1 cellular context compared by ENCODE assay signal in the genomic region with DNA sequence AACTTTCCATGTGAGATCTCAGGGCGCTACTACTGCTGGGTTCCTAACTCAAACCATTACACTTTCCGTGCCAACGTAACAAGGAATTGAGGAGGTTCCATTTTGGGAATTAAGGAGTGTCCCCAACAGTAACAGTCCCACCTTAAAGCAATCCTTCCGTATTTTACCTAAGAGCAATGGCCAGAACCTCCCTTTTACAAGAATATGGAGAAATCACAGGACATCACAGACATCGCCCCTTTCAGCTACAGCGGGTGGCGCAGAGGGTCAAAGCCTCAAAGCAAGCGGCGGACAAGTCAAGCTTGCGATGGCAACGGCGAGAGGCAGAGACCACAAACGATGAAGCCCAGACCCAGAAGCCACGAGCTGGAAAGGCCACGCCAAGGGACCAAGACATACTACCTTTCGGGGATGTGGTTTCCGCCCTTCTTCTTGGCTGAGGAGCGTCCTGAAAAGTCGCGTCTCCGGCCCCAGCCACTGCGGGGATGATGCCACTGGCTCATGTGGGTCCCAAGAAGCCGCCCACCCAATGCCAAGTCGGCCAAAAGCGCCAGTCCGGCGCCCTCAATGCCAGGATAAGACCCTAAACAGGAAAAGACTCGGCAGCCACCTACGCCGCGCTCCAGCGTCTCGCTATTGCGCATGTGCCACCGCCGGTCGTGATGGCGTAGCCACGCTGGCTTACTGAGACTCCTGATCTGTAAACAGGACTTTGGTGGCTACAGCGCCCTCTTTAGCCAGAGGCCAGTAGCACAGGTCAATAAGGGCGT.
TF ChIP-seq lines count a peak whose summit lies in the region.

DUSP11 (minus strand) TSS at position 632 of the 770 bp plus-strand sequence; CDS start at position 503, 129 bp downstream.

TF ChIP-seq in HepG2, 621 proteins besides CTCF, POLR2A, EP300 and RAD21 (continued from another document and continues in another):
- TF ChIP-seq GLI4 (CRISPR knock-in tag; IDR thresholded peaks at IDR 0.05; ENCODE audit: borderline replicate concordance): peak; percentile 95; the same call in 1 of the 2 replicates
- TF ChIP-seq GATAD2A (CRISPR knock-in tag; IDR thresholded peaks at IDR 0.05): peak; percentile 81
- TF ChIP-seq POGZ (CRISPR knock-in tag; IDR thresholded peaks at IDR 0.05): peak; percentile 98
- peak; percentile 82 for TF ChIP-seq FOXP1 (IDR thresholded peaks at IDR 0.05)
- TF ChIP-seq FOXP1 (CRISPR knock-in tag; IDR thresholded peaks at IDR 0.05): peak; percentile 90
- no peak for TF ChIP-seq ZSCAN29 (CRISPR knock-in tag; conservative IDR thresholded peaks at IDR 0.05)
- TF ChIP-seq ATF7-NPFF (CRISPR knock-in tag; IDR thresholded peaks at IDR 0.05; ENCODE audit: low read depth): peak; percentile 77; the same call in 1 of the 2 replicates
- TF ChIP-seq ZSCAN31 (CRISPR knock-in tag; IDR thresholded peaks at IDR 0.05; ENCODE audit: low read depth): peak; percentile 37; the same call in 1 of the 2 replicates
- TF ChIP-seq, protein P1, sequence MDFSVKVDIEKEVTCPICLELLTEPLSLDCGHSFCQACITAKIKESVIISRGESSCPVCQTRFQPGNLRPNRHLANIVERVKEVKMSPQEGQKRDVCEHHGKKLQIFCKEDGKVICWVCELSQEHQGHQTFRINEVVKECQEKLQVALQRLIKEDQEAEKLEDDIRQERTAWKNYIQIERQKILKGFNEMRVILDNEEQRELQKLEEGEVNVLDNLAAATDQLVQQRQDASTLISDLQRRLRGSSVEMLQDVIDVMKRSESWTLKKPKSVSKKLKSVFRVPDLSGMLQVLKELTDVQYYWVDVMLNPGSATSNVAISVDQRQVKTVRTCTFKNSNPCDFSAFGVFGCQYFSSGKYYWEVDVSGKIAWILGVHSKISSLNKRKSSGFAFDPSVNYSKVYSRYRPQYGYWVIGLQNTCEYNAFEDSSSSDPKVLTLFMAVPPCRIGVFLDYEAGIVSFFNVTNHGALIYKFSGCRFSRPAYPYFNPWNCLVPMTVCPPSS (IDR thresholded peaks at IDR 0.05): no peak
- no peak for TF ChIP-seq TEF (CRISPR knock-in tag; IDR thresholded peaks at IDR 0.05)
- TF ChIP-seq ZMYM4 (CRISPR knock-in tag; IDR thresholded peaks at IDR 0.05): peak; percentile 98
- TF ChIP-seq ZNF44 (CRISPR knock-in tag; IDR thresholded peaks at IDR 0.05): peak; percentile 31; the same call in 1 of the 2 replicates
- peak; percentile 66; the same call in 1 of the 2 replicates for TF ChIP-seq HBP1 (CRISPR knock-in tag; IDR thresholded peaks at IDR 0.05; ENCODE audit: low read depth)
- TF ChIP-seq ISX (CRISPR knock-in tag; conservative IDR thresholded peaks at IDR 0.05): no peak
- TF ChIP-seq NRL (CRISPR knock-in tag; IDR thresholded peaks at IDR 0.05; ENCODE audit: borderline replicate concordance): peak; percentile 87; the same call in 1 of the 2 replicates
- TF ChIP-seq TFE3 (CRISPR knock-in tag; IDR thresholded peaks at IDR 0.05): peak; percentile 58; the same call in 1 of the 2 replicates
- TF ChIP-seq, protein P2, sequence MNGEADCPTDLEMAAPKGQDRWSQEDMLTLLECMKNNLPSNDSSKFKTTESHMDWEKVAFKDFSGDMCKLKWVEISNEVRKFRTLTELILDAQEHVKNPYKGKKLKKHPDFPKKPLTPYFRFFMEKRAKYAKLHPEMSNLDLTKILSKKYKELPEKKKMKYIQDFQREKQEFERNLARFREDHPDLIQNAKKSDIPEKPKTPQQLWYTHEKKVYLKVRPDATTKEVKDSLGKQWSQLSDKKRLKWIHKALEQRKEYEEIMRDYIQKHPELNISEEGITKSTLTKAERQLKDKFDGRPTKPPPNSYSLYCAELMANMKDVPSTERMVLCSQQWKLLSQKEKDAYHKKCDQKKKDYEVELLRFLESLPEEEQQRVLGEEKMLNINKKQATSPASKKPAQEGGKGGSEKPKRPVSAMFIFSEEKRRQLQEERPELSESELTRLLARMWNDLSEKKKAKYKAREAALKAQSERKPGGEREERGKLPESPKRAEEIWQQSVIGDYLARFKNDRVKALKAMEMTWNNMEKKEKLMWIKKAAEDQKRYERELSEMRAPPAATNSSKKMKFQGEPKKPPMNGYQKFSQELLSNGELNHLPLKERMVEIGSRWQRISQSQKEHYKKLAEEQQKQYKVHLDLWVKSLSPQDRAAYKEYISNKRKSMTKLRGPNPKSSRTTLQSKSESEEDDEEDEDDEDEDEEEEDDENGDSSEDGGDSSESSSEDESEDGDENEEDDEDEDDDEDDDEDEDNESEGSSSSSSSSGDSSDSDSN (CRISPR knock-in tag; IDR thresholded peaks at IDR 0.05): peak; percentile 61
- TF ChIP-seq FOXO1 (CRISPR knock-in tag; IDR thresholded peaks at IDR 0.05): peak; percentile 99
- TF ChIP-seq TBX3 (IDR thresholded peaks at IDR 0.05; ENCODE audit: borderline replicate concordance): no peak
- no peak for TF ChIP-seq GLMP (CRISPR knock-in tag; IDR thresholded peaks at IDR 0.05; ENCODE audit: borderline replicate concordance)
- TF ChIP-seq, protein P3, sequence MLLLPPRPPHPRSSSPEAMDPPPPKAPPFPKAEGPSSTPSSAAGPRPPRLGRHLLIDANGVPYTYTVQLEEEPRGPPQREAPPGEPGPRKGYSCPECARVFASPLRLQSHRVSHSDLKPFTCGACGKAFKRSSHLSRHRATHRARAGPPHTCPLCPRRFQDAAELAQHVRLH (CRISPR knock-in tag; IDR thresholded peaks at IDR 0.05; ENCODE audit: borderline replicate concordance, low read depth): peak; percentile 93; the same call in 1 of the 2 replicates
- no peak for TF ChIP-seq SKIL (CRISPR knock-in tag; IDR thresholded peaks at IDR 0.05; ENCODE audit: borderline replicate concordance)
- no peak for TF ChIP-seq KDM3A (CRISPR knock-in tag; IDR thresholded peaks at IDR 0.05; ENCODE audit: low read depth)
- TF ChIP-seq ZNF292 (CRISPR knock-in tag; IDR thresholded peaks at IDR 0.05; ENCODE audit: borderline replicate concordance, low read depth): peak; percentile 83; the same call in 1 of the 2 replicates
- TF ChIP-seq BCLAF1 (IDR thresholded peaks at IDR 0.05): no peak
- peak; percentile 59; the same call in 1 of the 2 replicates for TF ChIP-seq BCL3 (CRISPR knock-in tag; IDR thresholded peaks at IDR 0.05)
- TF ChIP-seq, protein P4, sequence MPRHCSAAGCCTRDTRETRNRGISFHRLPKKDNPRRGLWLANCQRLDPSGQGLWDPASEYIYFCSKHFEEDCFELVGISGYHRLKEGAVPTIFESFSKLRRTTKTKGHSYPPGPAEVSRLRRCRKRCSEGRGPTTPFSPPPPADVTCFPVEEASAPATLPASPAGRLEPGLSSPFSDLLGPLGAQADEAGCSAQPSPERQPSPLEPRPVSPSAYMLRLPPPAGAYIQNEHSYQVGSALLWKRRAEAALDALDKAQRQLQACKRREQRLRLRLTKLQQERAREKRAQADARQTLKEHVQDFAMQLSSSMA (CRISPR knock-in tag; IDR thresholded peaks at IDR 0.05): 0 out of 2 replicates have a peak, but pooled peaks have one; percentile 46
- TF ChIP-seq THAP9 (CRISPR knock-in tag; IDR thresholded peaks at IDR 0.05; ENCODE audit: borderline replicate concordance): peak; percentile 91; the same call in 1 of the 2 replicates
- no peak; the same call in 1 of the 2 replicates for TF ChIP-seq ATF3 (CRISPR knock-in tag; IDR thresholded peaks at IDR 0.05)
- peak; percentile 55 for TF ChIP-seq PPARG (CRISPR knock-in tag; conservative IDR thresholded peaks at IDR 0.05)
